8 cellular contexts compared by ENCODE assay signal in the genomic region with DNA sequence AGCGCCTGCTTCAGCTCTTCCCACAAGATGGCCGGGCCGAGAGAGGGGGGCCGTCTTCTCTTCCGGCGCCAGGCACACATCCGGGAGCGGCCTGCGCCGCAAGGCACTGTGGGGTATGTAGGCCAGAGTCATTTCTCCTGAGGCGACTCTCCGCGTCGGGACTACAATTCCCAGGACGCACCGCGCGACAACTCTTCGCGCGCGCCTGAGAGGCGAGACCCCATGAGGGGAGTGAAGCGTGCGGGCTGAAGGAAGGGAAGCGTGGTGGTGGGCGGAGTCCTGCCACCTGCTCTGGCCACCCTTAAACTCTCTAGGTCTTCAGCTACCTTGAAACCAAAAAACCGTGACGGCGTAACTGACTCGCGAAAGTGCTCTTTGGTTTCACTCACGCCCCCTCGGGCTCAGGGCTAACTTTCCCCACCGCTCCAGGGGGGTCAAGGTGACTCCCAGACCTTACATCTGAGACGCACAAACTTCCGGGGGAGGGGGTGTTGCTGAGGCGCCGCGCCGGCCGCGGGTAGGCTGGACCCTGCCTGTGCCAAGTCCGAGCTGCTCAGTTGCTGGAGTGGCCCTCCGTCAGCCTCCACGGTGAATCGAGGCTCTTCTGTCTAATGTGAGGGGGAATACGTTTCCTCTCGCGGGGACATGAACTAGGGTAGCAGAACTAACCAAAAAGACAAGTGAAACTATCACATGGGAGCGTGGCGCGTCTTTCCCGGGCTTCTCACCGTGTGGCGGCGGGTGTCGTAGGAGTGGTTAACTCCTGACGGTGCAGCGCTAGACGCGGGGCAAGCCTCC. TPM values are rescaled to one million over a fixed set of nuclear protein-coding genes. Genes with fewer than 3 reads are reported as not detected.
DNase-seq lines count a peak whose midpoint lies in the region; ATAC-seq, FAIRE-seq and TF ChIP-seq lines count a peak whose summit lies in the region.

TSS of gene SERBP1 (minus strand) at position 45 of the 798 bp plus-strand sequence. CDS start 102 bp downstream, outside the sequence.

- peak within 1 kb of the TSS; percentile 90 for H3K9ac ChIP-seq in smooth muscle cell (ENCODE audit: low read depth)

- no peak for FAIRE-seq in bronchial epithelial cell (lab: Jason Lieb, UNC)

- under 1% methylated on average over 59 of the region's 62 CpGs for WGBS in smooth muscle cell (ENCODE audit: low lambda C conversion rate)

- peaks cover 47% of the 10 kb centered on the region for H3K79me2 ChIP-seq in smooth muscle cell (ENCODE audit: low read depth)

- H3F3A ChIP-seq in smooth muscle cell (ENCODE audit: low read depth) = peaks cover 8% of the 10 kb centered on the region

- in situ Hi-C loops in ACHN (cut with HindIII; ENCODE audit: low pct_ligation_motif_present, low pct_unique_long_range_greater_than_20kb, low sequenced_read_pairs) = no loop called here

- H3K36me3 ChIP-seq in bronchial epithelial cell (ENCODE audit: control insufficient read depth, insufficient read depth, low read length) = peaks cover 6% of the 10 kb centered on the region
- peaks cover 7% of the 10 kb centered on the region for H3K36me3 ChIP-seq in smooth muscle cell (ENCODE audit: low read depth)

- TF ChIP-seq CTCF in WI38 (IDR thresholded peaks at IDR 0.05; ENCODE audit: low read depth, low read length) (no peak), bronchial epithelial cell (IDR thresholded peaks at IDR 0.05; ENCODE audit: insufficient read depth, low read length, severe bottlenecking) (no peak), smooth muscle cell (IDR thresholded peaks at IDR 0.05; ENCODE audit: borderline replicate concordance, insufficient read depth, poor library complexity, severe bottlenecking) (no peak)

- peaks cover 43% of the 10 kb centered on the region for H4K20me1 ChIP-seq in smooth muscle cell (ENCODE audit: low read depth)

- peak within 1 kb of the TSS; percentile 91 for H2AFZ ChIP-seq in smooth muscle cell (ENCODE audit: low read depth)

- H3K4me2 ChIP-seq in smooth muscle cell = peak within 1 kb of the TSS; percentile 98

- ATAC-seq in GM18907 (IDR thresholded peaks at IDR 0.05; ENCODE audit: unreplicated experiment) = peak; percentile 92
- ATAC-seq in HG03159 (IDR thresholded peaks at IDR 0.05; ENCODE audit: unreplicated experiment) = peak; percentile 82

- peak; percentile 97 for DNase-seq in ACHN
- DNase-seq in NCI-H2227 treated with DMSO at 0.1 percent for 48 hours (lab: John Stamatoyannopoulos, UW) = peak; percentile 98
- DNase-seq in bronchial epithelial cell (ENCODE audit: low read depth) = peak; percentile 94
- peak; percentile 97 for DNase-seq in iPS-NIHi11 (ENCODE audit: low spot score)
- DNase-seq in smooth muscle cell (lab: John Stamatoyannopoulos, UW; ENCODE audit: unreplicated experiment) = peak; percentile 70

- H3K4me1 ChIP-seq in smooth muscle cell (ENCODE audit: low read depth) = peaks cover 30% of the 10 kb centered on the region

- peak within 1 kb of the TSS; percentile 54 for H3K27ac ChIP-seq in smooth muscle cell (ENCODE audit: low read depth)

- H3K4me3 ChIP-seq in WI38 (ENCODE audit: low read depth, low read length) (peak within 1 kb of the TSS; percentile 96), bronchial epithelial cell (ENCODE audit: low read depth, low read length) (peak within 1 kb of the TSS; percentile 81), smooth muscle cell (peak within 1 kb of the TSS; percentile 96)

- no peaks in the 10 kb centered on the region for H3K9me3 ChIP-seq in smooth muscle cell (replicated peaks; ENCODE audit: low read depth)

- no peaks in the 10 kb centered on the region for H3K27me3 ChIP-seq in bronchial epithelial cell (ENCODE audit: control insufficient read depth, insufficient read depth, low read length)
- no peaks in the 10 kb centered on the region for H3K27me3 ChIP-seq in smooth muscle cell (ENCODE audit: low read depth)

RNA-seq across cellular contexts. Expression of gene SERBP1, which starts in this region (rescaled TPM):
- total RNA-seq in bronchial epithelial cell (247 and 282 TPM in 2 replicates), smooth muscle cell (164 and 172 TPM in 2 replicates)
- polyA plus RNA-seq in smooth muscle cell = 82.5 and 102 TPM in 2 replicates

Comparison
In these comparisons a context has a peak if more than half of its experiments do, and no peak if none do; other contexts are left out.
1. Peak in every context shown above with its lines: DNase-seq, ATAC-seq, H3K4me3 ChIP-seq and H3K27ac ChIP-seq.